In the genomic region with DNA sequence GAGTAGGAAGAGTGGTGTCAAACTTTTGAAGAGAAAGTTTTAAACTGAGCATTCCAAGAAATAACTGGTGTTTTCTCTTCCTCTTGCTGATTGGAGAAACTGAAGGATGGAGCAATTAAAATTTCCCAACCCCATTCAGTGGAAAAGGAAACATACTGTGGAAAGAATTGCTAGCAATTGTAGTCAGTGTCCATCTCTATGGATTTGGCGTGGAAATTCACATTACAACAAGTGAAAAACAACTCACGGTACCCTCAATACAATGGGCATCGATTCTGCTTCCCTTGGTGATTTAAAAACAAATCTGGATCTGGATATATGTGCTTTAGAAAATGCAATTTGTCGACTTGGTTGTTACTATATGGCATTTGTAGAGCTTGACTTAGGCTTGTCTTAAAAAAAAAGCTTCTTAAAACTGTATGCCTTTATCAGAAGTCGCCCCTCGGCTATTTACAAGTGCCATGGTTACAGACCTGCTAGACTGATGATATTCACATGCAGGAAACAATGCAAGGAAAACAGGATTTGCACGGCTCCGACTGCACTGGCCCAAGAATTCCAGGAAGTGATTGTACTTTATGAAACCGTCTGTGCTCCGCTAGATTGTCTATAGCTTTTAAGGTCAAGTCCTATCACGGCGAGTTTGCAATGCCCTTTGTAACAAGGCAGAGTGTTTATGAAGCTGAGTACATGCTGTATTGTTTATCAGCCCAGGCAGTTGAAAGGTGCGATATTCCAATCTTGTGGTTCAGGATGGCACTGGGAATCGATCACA, we compare ENCODE assay signal across 16 cellular contexts.
DNase-seq lines count a peak whose midpoint lies in the region; ATAC-seq and TF ChIP-seq lines count a peak whose summit lies in the region.
"Had no signal": no experiment of that assay in that cellular context is flagged by ENCODE, and none has a peak within 500 bp of the region (broad histone marks: within the 10 kb centered on the region; RNA-seq: fewer than 3 reads in every experiment).

No MANE protein-coding gene starts in this region.

- H3K4me3 ChIP-seq in SJSA1, result no peak overlapping the region
- H3K4me3 ChIP-seq in gastroesophageal sphincter, result no peak overlapping the region
- no peak overlapping the region for H3K4me3 ChIP-seq in lower lobe of right lung
- H3K4me3 ChIP-seq in stomach, result no peak overlapping the region
- no peak overlapping the region for H3K4me3 ChIP-seq in smooth muscle cell
- no peak overlapping the region for H3K4me3 ChIP-seq in sigmoid colon
- H3K4me3 ChIP-seq: vagina had no signal

- H3K4me2 ChIP-seq in smooth muscle cell, result no peak overlapping the region

- peak overlapping the region; percentile 41 for H3K27ac ChIP-seq in SJSA1
- peak overlapping the region in 3 of 4 donors; percentile 54 to 73 (median 66) for H3K27ac ChIP-seq in gastroesophageal sphincter
- H3K27ac ChIP-seq in lower lobe of right lung, result peak overlapping the region; percentile 68
- H3K27ac ChIP-seq in stomach, result peak overlapping the region in 3 of 5 donors; percentile 5 to 60 (median 38)
- no peak overlapping the region for H3K27ac ChIP-seq in smooth muscle cell (ENCODE audit: low read depth)
- peak overlapping the region in 2 of 4 donors; percentile 1 to 51 for H3K27ac ChIP-seq in sigmoid colon
- H3K27ac ChIP-seq: vagina had no signal

- no peak for TF ChIP-seq CTCF in gastroesophageal sphincter (IDR thresholded peaks at IDR 0.05)
- no peak for TF ChIP-seq CTCF in lower lobe of right lung (IDR thresholded peaks at IDR 0.05)
- no peak for TF ChIP-seq CTCF in stomach (IDR thresholded peaks at IDR 0.05)
- no peak for TF ChIP-seq CTCF in smooth muscle cell (IDR thresholded peaks at IDR 0.05; ENCODE audit: borderline replicate concordance, insufficient read depth, poor library complexity, severe bottlenecking)
- TF ChIP-seq CTCF in sigmoid colon (IDR thresholded peaks at IDR 0.05), result no peak

- H3K4me1 ChIP-seq in SJSA1 (replicated peaks), result peaks cover 54% of the 10 kb centered on the region
- peaks cover 0 to 12% (median 0%) of the 10 kb centered on the region in 3 donors for H3K4me1 ChIP-seq in gastroesophageal sphincter
- H3K4me1 ChIP-seq in lower lobe of right lung, result peaks cover 8% of the 10 kb centered on the region
- H3K4me1 ChIP-seq in stomach, result peaks cover 0 to 12% (median 0%) of the 10 kb centered on the region in 4 donors
- no peaks in the 10 kb centered on the region for H3K4me1 ChIP-seq in smooth muscle cell (ENCODE audit: low read depth)
- H3K4me1 ChIP-seq in sigmoid colon, result peaks cover 0 to 14% (median 6%) of the 10 kb centered on the region in 4 donors
- H3K4me1 ChIP-seq: vagina had no signal

- no peaks in the 10 kb centered on the region for H3K36me3 ChIP-seq in SJSA1
- no peaks in the 10 kb centered on the region for H3K36me3 ChIP-seq in gastroesophageal sphincter
- H3K36me3 ChIP-seq in lower lobe of right lung, result no peaks in the 10 kb centered on the region
- H3K36me3 ChIP-seq in stomach, result no peaks in the 10 kb centered on the region
- no peaks in the 10 kb centered on the region for H3K36me3 ChIP-seq in smooth muscle cell (ENCODE audit: low read depth)
- no peaks in the 10 kb centered on the region for H3K36me3 ChIP-seq in sigmoid colon
- H3K36me3 ChIP-seq: vagina had no signal

- H3K9ac ChIP-seq in smooth muscle cell (ENCODE audit: low read depth), result no peak overlapping the region

- TF ChIP-seq EP300 in gastroesophageal sphincter (IDR thresholded peaks at IDR 0.05) (no peak), stomach (IDR thresholded peaks at IDR 0.05) (no peak), sigmoid colon (IDR thresholded peaks at IDR 0.05) (no peak)

- intact Hi-C loops in lower lobe of right lung (cut with DNase I), result no loop called here
- intact Hi-C loops in stomach (cut with DNase I; ENCODE audit: low total_unique reads), result no loop called here
- intact Hi-C loops in sigmoid colon (cut with DNase I), result no loop called here

- DNase-seq in SJSA1 (ENCODE audit: low read depth in 1 of 2, low spot score in 2 of 2) (no peak), lower lobe of right lung (no peak), stomach (no peak), smooth muscle cell (lab: John Stamatoyannopoulos, UW; ENCODE audit: unreplicated experiment) (no peak), sigmoid colon (no peak)
- DNase-seq: Caco-2; erythroblast; midbrain; NCI-H2107; occipital lobe; stimulated activated naive CD4-positive, alpha-beta T cell had no signal

- ATAC-seq in gastroesophageal sphincter, result peak; percentile 36
- peak; percentile 35 to 65 for ATAC-seq in lower lobe of right lung
- no peak for ATAC-seq in HG03159 (IDR thresholded peaks at IDR 0.05; ENCODE audit: unreplicated experiment)
- ATAC-seq in HG02981 (IDR thresholded peaks at IDR 0.05; ENCODE audit: unreplicated experiment), result no peak
- ATAC-seq: HCT116 had no signal

- H3K9me3 ChIP-seq in SJSA1 (replicated peaks) (no peaks in the 10 kb centered on the region), gastroesophageal sphincter (no peaks in the 10 kb centered on the region), lower lobe of right lung (no peaks in the 10 kb centered on the region), stomach (no peaks in the 10 kb centered on the region), smooth muscle cell (replicated peaks; ENCODE audit: low read depth) (no peaks in the 10 kb centered on the region), sigmoid colon (no peaks in the 10 kb centered on the region)
- H3K9me3 ChIP-seq: Caco-2, vagina had no signal

- H3K79me2 ChIP-seq in smooth muscle cell (ENCODE audit: low read depth), result no peaks in the 10 kb centered on the region

- WGBS in gastroesophageal sphincter (ENCODE audit: low coverage in 1 of 2), 2 donors, result 74 to 77% methylated on average over 8 to 14 of the region's 14 CpGs
- WGBS in stomach, 5 donors, result 43 to 54% (median 50%) methylated on average over 14 of the region's 14 CpGs
- WGBS in smooth muscle cell (ENCODE audit: low lambda C conversion rate), result 74% methylated on average over 14 of the region's 14 CpGs
- 62 to 76% methylated on average over 14 of the region's 14 CpGs for WGBS in sigmoid colon, 2 donors

- H2AFZ ChIP-seq in smooth muscle cell (ENCODE audit: low read depth), result no peak overlapping the region

- H3F3A ChIP-seq in smooth muscle cell (ENCODE audit: low read depth), result no peaks in the 10 kb centered on the region

- no peaks in the 10 kb centered on the region for H4K20me1 ChIP-seq in smooth muscle cell (ENCODE audit: low read depth)

- H3K27me3 ChIP-seq in SJSA1 (replicated peaks) (no peaks in the 10 kb centered on the region), gastroesophageal sphincter (no peaks in the 10 kb centered on the region), lower lobe of right lung (ENCODE audit: low read depth) (no peaks in the 10 kb centered on the region), stomach (no peaks in the 10 kb centered on the region), smooth muscle cell (ENCODE audit: low read depth) (no peaks in the 10 kb centered on the region), sigmoid colon (no peaks in the 10 kb centered on the region)
- H3K27me3 ChIP-seq: vagina had no signal

- TF ChIP-seq POLR2A in gastroesophageal sphincter (IDR thresholded peaks at IDR 0.05), result no peak
- no peak for TF ChIP-seq POLR2A in stomach (IDR thresholded peaks at IDR 0.05)
- TF ChIP-seq POLR2A in sigmoid colon (IDR thresholded peaks at IDR 0.05), result no peak

Comparison
In these comparisons a context has a peak if more than half of its experiments do, and no peak if none do; other contexts are left out.
1. ATAC-seq: peak in gastroesophageal sphincter (single experiment) and lower lobe of right lung (2 of 2); none in HG03159 (single experiment) and HG02981 (single experiment).